1 cellular context compared by ENCODE assay signal in the genomic region with DNA sequence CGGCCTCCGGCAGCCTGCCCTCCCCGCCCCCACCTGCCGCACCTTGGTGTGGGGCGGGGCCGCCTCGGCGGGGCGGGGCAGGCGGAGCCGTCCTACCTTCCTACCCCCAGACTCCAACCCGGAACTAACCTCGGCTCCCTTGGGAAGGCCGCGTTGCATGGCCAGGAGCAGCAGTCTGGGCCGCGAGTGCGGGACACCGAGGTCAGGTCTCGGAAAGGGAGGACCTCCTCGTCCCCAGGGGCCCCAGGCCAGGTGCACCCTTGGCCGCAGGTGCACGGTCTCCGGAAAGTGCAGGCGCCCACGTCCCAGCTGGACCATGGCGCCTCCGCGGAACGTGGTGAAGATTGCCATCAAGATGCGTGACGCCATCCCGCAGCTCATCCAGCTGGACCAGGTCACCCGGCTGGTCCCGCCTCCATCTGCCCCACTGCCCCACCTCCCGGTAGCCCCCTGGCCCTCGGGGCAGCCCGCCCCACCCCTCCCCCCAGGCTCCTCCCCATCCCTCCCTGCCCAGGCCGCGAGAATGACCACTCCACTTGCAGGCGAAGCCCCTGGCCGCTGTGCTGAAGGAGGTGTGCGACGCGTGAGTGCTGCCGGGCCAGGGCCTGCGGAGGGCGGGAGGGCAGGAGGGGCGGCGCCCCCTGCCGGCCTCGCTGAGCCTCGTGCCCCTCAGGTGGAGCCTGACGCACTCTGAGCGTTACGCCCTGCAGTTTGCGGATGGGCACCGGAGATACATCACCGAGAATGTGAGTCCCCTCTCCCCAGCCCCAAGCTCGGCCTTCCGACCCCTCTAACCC.
TF ChIP-seq lines count a peak whose summit lies in the region.

A gene with protein sequence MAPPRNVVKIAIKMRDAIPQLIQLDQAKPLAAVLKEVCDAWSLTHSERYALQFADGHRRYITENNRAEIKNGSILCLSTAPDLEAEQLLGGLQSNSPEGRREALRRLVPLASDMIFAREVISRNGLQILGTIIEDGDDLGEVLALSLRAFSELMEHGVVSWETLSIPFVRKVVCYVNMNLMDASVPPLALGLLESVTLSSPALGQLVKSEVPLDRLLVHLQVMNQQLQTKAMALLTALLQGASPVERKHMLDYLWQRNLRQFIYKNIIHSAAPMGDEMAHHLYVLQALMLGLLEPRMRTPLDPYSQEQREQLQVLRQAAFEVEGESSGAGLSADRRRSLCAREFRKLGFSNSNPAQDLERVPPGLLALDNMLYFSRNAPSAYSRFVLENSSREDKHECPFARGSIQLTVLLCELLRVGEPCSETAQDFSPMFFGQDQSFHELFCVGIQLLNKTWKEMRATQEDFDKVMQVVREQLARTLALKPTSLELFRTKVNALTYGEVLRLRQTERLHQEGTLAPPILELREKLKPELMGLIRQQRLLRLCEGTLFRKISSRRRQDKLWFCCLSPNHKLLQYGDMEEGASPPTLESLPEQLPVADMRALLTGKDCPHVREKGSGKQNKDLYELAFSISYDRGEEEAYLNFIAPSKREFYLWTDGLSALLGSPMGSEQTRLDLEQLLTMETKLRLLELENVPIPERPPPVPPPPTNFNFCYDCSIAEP (plus strand): TSS at position 121 of the 797 bp plus-strand sequence. CDS start 196 bp downstream, at position 317.

TF ChIP-seq in WTC11, 78 proteins besides CTCF, POLR2A, EP300 and RAD21 (continued from another document):
- TF ChIP-seq, protein P1, sequence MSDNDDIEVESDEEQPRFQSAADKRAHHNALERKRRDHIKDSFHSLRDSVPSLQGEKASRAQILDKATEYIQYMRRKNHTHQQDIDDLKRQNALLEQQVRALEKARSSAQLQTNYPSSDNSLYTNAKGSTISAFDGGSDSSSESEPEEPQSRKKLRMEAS (CRISPR knock-in tag; IDR thresholded peaks at IDR 0.05) = peak; percentile 85
- peak; percentile 52; the same call in 1 of the 2 replicates for TF ChIP-seq NFATC4 (CRISPR knock-in tag; IDR thresholded peaks at IDR 0.05)
- TF ChIP-seq, protein P2, sequence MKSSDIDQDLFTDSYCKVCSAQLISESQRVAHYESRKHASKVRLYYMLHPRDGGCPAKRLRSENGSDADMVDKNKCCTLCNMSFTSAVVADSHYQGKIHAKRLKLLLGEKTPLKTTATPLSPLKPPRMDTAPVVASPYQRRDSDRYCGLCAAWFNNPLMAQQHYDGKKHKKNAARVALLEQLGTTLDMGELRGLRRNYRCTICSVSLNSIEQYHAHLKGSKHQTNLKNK (CRISPR knock-in tag; IDR thresholded peaks at IDR 0.05) = no peak
- peak; percentile 63; the same call in 1 of the 2 replicates for TF ChIP-seq FOXK1 (CRISPR knock-in tag; IDR thresholded peaks at IDR 0.05)
